ENCODE assay signal across 26 cellular contexts in genomic region chrX:155956099-155956498, GRCh38. TPM values are rescaled to one million over a fixed set of nuclear protein-coding genes. Genes with fewer than 3 reads are reported as not detected.
A peak's percentile ranks its signal among the peaks of the same experiment; 100 is the strongest.
DNase-seq lines count a peak whose midpoint lies in the region; ATAC-seq and TF ChIP-seq lines count a peak whose summit lies in the region.
"Had no signal": no experiment of that assay in that cellular context is flagged by ENCODE, and none has a peak within 500 bp of the region (broad histone marks: within the 10 kb centered on the region; RNA-seq: fewer than 3 reads in every experiment).

No MANE protein-coding gene starts in this region.

- WGBS in mesendoderm (ENCODE audit: extremely low coverage, insufficient coverage, low lambda C conversion rate): no CpG with 5 or more reads among the region's 9 CpGs
- WGBS in prostate gland: 83% methylated on average over 9 of the region's 9 CpGs

- H3K79me1 ChIP-seq in mesendoderm (ENCODE audit: low read length): no peaks in the 10 kb centered on the region

- no peak overlapping the region for H3K4me3 ChIP-seq in mesendoderm (ENCODE audit: low read length)
- H3K4me3 ChIP-seq in upper lobe of right lung: no peak overlapping the region
- no peak overlapping the region for H3K4me3 ChIP-seq in coronary artery
- no peak overlapping the region for H3K4me3 ChIP-seq in prostate gland
- H3K4me3 ChIP-seq: BLaER1, GM12878 had no signal

- H3K36me3 ChIP-seq in mesendoderm (ENCODE audit: control insufficient read depth, insufficient read depth, low read length) (no peaks in the 10 kb centered on the region), upper lobe of right lung (no peaks in the 10 kb centered on the region), prostate gland (no peaks in the 10 kb centered on the region)
- H3K36me3 ChIP-seq: BE2C, BLaER1 had no signal

- H3K4ac ChIP-seq in mesendoderm (ENCODE audit: low read depth, low read length): peak overlapping the region; percentile 29

- H2BK120ac ChIP-seq in mesendoderm (ENCODE audit: low read depth, low read length): peak overlapping the region; percentile 19

- H3K56ac ChIP-seq in mesendoderm (ENCODE audit: low read length): peak overlapping the region; percentile 73

- DNase-seq in mesendoderm (no peak), upper lobe of right lung (no peak), coronary artery (ENCODE audit: low spot score) (no peak), NCI-H2196 (lab: John Stamatoyannopoulos, UW; ENCODE audit: unreplicated experiment) (no peak), prostate gland (ENCODE audit: low spot score) (no peak)
- DNase-seq: 8988T; ACHN; BE2C; C1 segment of cervical spinal cord; CD4-positive, alpha-beta memory T cell; CD4-positive, CD25-positive, alpha-beta regulatory T cell; CD8-positive, alpha-beta memory T cell; COR-L47; DMS 273 treated with DMSO at 0.1 percent for 48 hours; DMS153; DMS53; DMS79; DND-41; EL; GDM1 had no signal

- H3K4me2 ChIP-seq in mesendoderm (ENCODE audit: low read length): no peak overlapping the region
- H3K4me2 ChIP-seq: BLaER1 had no signal

- H3K9me3 ChIP-seq in upper lobe of right lung (no peaks in the 10 kb centered on the region), prostate gland (no peaks in the 10 kb centered on the region)
- H3K9me3 ChIP-seq: BE2C, BLaER1 had no signal

- H3K18ac ChIP-seq in mesendoderm (ENCODE audit: low read length): peak overlapping the region; percentile 6

- H2BK15ac ChIP-seq in mesendoderm (replicated peaks; ENCODE audit: low read depth): no peak overlapping the region

- peak overlapping the region; percentile 85 for H2AK5ac ChIP-seq in mesendoderm (ENCODE audit: low read length)

- TF ChIP-seq POLR2A in prostate gland (IDR thresholded peaks at IDR 0.05): no peak

- H3K27me3 ChIP-seq in mesendoderm (ENCODE audit: insufficient read depth, low read length, poor library complexity) (no peaks in the 10 kb centered on the region), upper lobe of right lung (no peaks in the 10 kb centered on the region), prostate gland (replicated peaks; ENCODE audit: insufficient read depth) (no peaks in the 10 kb centered on the region)
- H3K27me3 ChIP-seq: BE2C, BLaER1 had no signal

- no peaks in the 10 kb centered on the region for H3K4me1 ChIP-seq in mesendoderm (ENCODE audit: control insufficient read depth, low read depth, low read length)
- H3K4me1 ChIP-seq in upper lobe of right lung: no peaks in the 10 kb centered on the region
- no peaks in the 10 kb centered on the region for H3K4me1 ChIP-seq in prostate gland (replicated peaks)
- H3K4me1 ChIP-seq: BE2C, BLaER1 had no signal

- H3K9ac ChIP-seq in mesendoderm (ENCODE audit: low read length): no peak overlapping the region
- H3K9ac ChIP-seq: BLaER1 had no signal

- H3K79me2 ChIP-seq in mesendoderm (ENCODE audit: control insufficient read depth, insufficient read depth, low read length): no peaks in the 10 kb centered on the region

- peak; percentile 28 for ATAC-seq in upper lobe of right lung
- ATAC-seq: GM12878 had no signal

- H3K27ac ChIP-seq in VCaP (peak overlapping the region; percentile 79; the same call in 1 of the 2 replicates), mesendoderm (ENCODE audit: low read depth, low read length) (no peak overlapping the region), upper lobe of right lung (no peak overlapping the region), coronary artery (no peak overlapping the region), prostate gland (no peak overlapping the region)
- H3K27ac ChIP-seq: BLaER1 had no signal

- H3K23ac ChIP-seq in mesendoderm (ENCODE audit: low read length): no peak overlapping the region

- H4K8ac ChIP-seq in mesendoderm (ENCODE audit: low read depth, low read length): no peak overlapping the region

- TF ChIP-seq CTCF in VCaP (conservative IDR thresholded peaks at IDR 0.05) (no peak), upper lobe of right lung (IDR thresholded peaks at IDR 0.05) (no peak), coronary artery (IDR thresholded peaks at IDR 0.05) (no peak), prostate gland (IDR thresholded peaks at IDR 0.05) (no peak)

- H2BK5ac ChIP-seq in mesendoderm (ENCODE audit: low read length): peak overlapping the region; percentile 61

- H4K5ac ChIP-seq in mesendoderm (ENCODE audit: low read length): no peak overlapping the region

- intact Hi-C loops in upper lobe of right lung (cut with DNase I): no loop called here
- intact Hi-C loops in prostate gland (cut with DNase I): no loop called here

RNA-seq across cellular contexts. Expression of gene IL9R, which starts 41.4 kb away (rescaled TPM):
- polyA plus RNA-seq in mesendoderm (2013, experiment 1 of 2): 0.07 TPM
- polyA plus RNA-seq in mesendoderm (2013, experiment 2 of 2): 0.06 TPM
- total RNA-seq in upper lobe of right lung (1.2 TPM), prostate gland (under 1 TPM in 1 of 2 donors, not detected in 1; 0.23 TPM)
- total RNA-seq: Daoy, G401 had no signal
- polyA plus RNA-seq: AG04450 had no signal
